ENCODE assay signal across 1 cellular context in the genomic region with DNA sequence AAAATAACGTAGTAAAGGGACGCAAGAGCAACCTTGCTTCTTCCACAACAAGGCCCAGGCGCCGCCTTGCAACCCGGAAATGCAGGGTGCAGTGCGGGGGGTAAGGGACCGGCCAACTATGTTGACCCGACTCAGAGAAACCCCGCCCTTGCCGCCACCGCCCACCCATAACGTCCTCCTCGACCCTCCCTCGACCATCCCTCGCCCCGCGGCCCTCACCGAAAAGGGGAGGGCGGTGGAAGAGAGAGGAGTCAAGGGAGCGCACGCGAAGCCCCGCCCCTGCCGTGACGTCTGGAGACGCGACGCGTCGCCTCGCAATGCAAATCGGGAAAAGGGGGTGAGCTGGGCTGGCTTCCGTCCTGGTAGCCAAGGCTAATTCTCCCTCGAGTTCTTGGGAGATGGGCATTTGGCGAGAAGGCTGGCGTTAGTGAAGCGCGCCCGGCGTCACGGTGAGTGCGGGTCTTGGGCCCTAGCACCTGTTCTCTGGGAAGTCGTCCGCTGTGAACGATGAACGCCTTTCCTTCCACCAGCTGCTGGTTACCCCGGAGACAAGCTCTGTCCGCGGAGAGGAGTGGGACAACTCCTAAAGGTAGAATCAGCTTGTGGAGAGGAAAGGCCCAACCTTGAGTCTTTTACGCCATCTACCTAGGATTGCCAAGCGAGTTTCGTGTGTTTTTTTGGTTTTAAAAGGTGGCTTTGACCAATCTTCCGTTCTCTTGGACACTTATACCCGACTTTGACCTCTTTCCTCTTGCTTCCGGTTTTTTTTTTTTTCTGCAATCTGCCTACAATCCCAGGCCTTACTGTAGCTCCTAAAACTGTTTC.
TF ChIP-seq lines count a peak whose summit lies in the region.

Gene USP8 (plus strand): TSS at position 340 of the 825 bp plus-strand sequence. CDS start 14,669 bp downstream, outside the sequence.

TF ChIP-seq in K562, 482 proteins besides CTCF, POLR2A, EP300 and RAD21 (continued from another document and continues in another):
- TF ChIP-seq ZNF143 (CRISPR knock-in tag; IDR thresholded peaks at IDR 0.05) (peak; percentile 83), PPARD (CRISPR knock-in tag; IDR thresholded peaks at IDR 0.05) (no peak), CGGBP1 (CRISPR knock-in tag; IDR thresholded peaks at IDR 0.05) (no peak), HDAC3 (IDR thresholded peaks at IDR 0.05; ENCODE audit: borderline replicate concordance, partially characterized antibody) (no peak), RHOXF2B (CRISPR knock-in tag; conservative IDR thresholded peaks at IDR 0.05) (no peak), NUFIP1 (IDR thresholded peaks at IDR 0.05; ENCODE audit: partially characterized antibody) (no peak), ZZZ3 (IDR thresholded peaks at IDR 0.05) (no peak), ZSCAN32 (CRISPR knock-in tag; IDR thresholded peaks at IDR 0.05) (no peak), TAF7 (tag; IDR thresholded peaks at IDR 0.05) (peak; percentile 26; the same call in 1 of the 2 replicates), SNRNP70 (optimal IDR thresholded peaks at IDR 0.05; ENCODE audit: low read depth, low read length) (no peak), NR3C1 (CRISPR knock-in tag; IDR thresholded peaks at IDR 0.05) (no peak), COPS2 (conservative IDR thresholded peaks at IDR 0.05) (no peak), MCM3 (IDR thresholded peaks at IDR 0.05) (no peak), RFX1 (IDR thresholded peaks at IDR 0.05) (peak; percentile 77), SUPT5H (IDR thresholded peaks at IDR 0.05) (peak; percentile 91), TCF7L2 (IDR thresholded peaks at IDR 0.05; ENCODE audit: low read depth, low read length) (no peak), SMARCA5 (IDR thresholded peaks at IDR 0.05) (no peak; the same call in 1 of the 2 replicates), ZNF644 (tag; IDR thresholded peaks at IDR 0.05; ENCODE audit: low read depth) (no peak), TAL1 (IDR thresholded peaks at IDR 0.05) (no peak), KDM1A (IDR thresholded peaks at IDR 0.05) (no peak; a peak in 2 of 4 replicates), ZNF780A (CRISPR knock-in tag; IDR thresholded peaks at IDR 0.05) (no peak), SAP30 (IDR thresholded peaks at IDR 0.05; ENCODE audit: borderline replicate concordance, insufficient read depth, low read depth, low read length, poor library complexity, severe bottlenecking) (peak; percentile 95), ATF7 (IDR thresholded peaks at IDR 0.05) (peak; percentile 78), NFE2L1 (tag; IDR thresholded peaks at IDR 0.05; ENCODE audit: borderline replicate concordance, low read depth) (no peak), BRCA1 (IDR thresholded peaks at IDR 0.05) (no peak), BRCA1 (CRISPR knock-in tag; IDR thresholded peaks at IDR 0.05) (no peak), TARDBP (IDR thresholded peaks at IDR 0.05) (no peak), ZC3H11A (IDR thresholded peaks at IDR 0.05; ENCODE audit: low read depth, low read length) (no peak), DMBX1 (CRISPR knock-in tag; IDR thresholded peaks at IDR 0.05; ENCODE audit: borderline replicate concordance) (no peak), ZFPM2 (CRISPR knock-in tag; IDR thresholded peaks at IDR 0.05) (no peak), ZNF561 (CRISPR knock-in tag; conservative IDR thresholded peaks at IDR 0.05) (no peak), GTF2A2 (tag; IDR thresholded peaks at IDR 0.05) (no peak), NELFE (IDR thresholded peaks at IDR 0.05; ENCODE audit: insufficient read depth, insufficient read length) (no peak), BRF2 (IDR thresholded peaks at IDR 0.05; ENCODE audit: borderline replicate concordance, insufficient read depth, insufficient read length) (no peak), FOXA1 (IDR thresholded peaks at IDR 0.05; ENCODE audit: borderline replicate concordance) (no peak), ZNF57 (CRISPR knock-in tag; IDR thresholded peaks at IDR 0.05) (no peak), ZNF175 (CRISPR knock-in tag; IDR thresholded peaks at IDR 0.05; ENCODE audit: low read depth) (no peak; the same call in 1 of the 2 replicates), ETV1 (tag; conservative IDR thresholded peaks at IDR 0.05; ENCODE audit: low read depth) (peak; percentile 54)
- TF ChIP-seq, protein P1, sequence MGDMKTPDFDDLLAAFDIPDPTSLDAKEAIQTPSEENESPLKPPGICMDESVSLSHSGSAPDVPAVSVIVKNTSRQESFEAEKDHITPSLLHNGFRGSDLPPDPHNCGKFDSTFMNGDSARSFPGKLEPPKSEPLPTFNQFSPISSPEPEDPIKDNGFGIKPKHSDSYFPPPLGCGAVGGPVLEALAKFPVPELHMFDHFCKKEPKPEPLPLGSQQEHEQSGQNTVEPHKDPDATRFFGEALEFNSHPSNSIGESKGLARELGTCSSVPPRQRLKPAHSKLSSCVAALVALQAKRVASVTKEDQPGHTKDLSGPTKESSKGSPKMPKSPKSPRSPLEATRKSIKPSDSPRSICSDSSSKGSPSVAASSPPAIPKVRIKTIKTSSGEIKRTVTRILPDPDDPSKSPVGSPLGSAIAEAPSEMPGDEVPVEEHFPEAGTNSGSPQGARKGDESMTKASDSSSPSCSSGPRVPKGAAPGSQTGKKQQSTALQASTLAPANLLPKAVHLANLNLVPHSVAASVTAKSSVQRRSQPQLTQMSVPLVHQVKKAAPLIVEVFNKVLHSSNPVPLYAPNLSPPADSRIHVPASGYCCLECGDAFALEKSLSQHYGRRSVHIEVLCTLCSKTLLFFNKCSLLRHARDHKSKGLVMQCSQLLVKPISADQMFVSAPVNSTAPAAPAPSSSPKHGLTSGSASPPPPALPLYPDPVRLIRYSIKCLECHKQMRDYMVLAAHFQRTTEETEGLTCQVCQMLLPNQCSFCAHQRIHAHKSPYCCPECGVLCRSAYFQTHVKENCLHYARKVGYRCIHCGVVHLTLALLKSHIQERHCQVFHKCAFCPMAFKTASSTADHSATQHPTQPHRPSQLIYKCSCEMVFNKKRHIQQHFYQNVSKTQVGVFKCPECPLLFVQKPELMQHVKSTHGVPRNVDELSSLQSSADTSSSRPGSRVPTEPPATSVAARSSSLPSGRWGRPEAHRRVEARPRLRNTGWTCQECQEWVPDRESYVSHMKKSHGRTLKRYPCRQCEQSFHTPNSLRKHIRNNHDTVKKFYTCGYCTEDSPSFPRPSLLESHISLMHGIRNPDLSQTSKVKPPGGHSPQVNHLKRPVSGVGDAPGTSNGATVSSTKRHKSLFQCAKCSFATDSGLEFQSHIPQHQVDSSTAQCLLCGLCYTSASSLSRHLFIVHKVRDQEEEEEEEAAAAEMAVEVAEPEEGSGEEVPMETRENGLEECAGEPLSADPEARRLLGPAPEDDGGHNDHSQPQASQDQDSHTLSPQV (IDR thresholded peaks at IDR 0.05): no peak; the same call in 1 of the 2 replicates
- TF ChIP-seq, protein P2, sequence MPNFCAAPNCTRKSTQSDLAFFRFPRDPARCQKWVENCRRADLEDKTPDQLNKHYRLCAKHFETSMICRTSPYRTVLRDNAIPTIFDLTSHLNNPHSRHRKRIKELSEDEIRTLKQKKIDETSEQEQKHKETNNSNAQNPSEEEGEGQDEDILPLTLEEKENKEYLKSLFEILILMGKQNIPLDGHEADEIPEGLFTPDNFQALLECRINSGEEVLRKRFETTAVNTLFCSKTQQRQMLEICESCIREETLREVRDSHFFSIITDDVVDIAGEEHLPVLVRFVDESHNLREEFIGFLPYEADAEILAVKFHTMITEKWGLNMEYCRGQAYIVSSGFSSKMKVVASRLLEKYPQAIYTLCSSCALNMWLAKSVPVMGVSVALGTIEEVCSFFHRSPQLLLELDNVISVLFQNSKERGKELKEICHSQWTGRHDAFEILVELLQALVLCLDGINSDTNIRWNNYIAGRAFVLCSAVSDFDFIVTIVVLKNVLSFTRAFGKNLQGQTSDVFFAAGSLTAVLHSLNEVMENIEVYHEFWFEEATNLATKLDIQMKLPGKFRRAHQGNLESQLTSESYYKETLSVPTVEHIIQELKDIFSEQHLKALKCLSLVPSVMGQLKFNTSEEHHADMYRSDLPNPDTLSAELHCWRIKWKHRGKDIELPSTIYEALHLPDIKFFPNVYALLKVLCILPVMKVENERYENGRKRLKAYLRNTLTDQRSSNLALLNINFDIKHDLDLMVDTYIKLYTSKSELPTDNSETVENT (CRISPR knock-in tag; IDR thresholded peaks at IDR 0.05): peak; percentile 61
- TF ChIP-seq, protein P3, sequence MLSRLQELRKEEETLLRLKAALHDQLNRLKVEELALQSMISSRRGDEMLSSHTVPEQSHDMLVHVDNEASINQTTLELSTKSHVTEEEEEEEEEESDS (CRISPR knock-in tag; IDR thresholded peaks at IDR 0.05): no peak
- TF ChIP-seq, protein P4, sequence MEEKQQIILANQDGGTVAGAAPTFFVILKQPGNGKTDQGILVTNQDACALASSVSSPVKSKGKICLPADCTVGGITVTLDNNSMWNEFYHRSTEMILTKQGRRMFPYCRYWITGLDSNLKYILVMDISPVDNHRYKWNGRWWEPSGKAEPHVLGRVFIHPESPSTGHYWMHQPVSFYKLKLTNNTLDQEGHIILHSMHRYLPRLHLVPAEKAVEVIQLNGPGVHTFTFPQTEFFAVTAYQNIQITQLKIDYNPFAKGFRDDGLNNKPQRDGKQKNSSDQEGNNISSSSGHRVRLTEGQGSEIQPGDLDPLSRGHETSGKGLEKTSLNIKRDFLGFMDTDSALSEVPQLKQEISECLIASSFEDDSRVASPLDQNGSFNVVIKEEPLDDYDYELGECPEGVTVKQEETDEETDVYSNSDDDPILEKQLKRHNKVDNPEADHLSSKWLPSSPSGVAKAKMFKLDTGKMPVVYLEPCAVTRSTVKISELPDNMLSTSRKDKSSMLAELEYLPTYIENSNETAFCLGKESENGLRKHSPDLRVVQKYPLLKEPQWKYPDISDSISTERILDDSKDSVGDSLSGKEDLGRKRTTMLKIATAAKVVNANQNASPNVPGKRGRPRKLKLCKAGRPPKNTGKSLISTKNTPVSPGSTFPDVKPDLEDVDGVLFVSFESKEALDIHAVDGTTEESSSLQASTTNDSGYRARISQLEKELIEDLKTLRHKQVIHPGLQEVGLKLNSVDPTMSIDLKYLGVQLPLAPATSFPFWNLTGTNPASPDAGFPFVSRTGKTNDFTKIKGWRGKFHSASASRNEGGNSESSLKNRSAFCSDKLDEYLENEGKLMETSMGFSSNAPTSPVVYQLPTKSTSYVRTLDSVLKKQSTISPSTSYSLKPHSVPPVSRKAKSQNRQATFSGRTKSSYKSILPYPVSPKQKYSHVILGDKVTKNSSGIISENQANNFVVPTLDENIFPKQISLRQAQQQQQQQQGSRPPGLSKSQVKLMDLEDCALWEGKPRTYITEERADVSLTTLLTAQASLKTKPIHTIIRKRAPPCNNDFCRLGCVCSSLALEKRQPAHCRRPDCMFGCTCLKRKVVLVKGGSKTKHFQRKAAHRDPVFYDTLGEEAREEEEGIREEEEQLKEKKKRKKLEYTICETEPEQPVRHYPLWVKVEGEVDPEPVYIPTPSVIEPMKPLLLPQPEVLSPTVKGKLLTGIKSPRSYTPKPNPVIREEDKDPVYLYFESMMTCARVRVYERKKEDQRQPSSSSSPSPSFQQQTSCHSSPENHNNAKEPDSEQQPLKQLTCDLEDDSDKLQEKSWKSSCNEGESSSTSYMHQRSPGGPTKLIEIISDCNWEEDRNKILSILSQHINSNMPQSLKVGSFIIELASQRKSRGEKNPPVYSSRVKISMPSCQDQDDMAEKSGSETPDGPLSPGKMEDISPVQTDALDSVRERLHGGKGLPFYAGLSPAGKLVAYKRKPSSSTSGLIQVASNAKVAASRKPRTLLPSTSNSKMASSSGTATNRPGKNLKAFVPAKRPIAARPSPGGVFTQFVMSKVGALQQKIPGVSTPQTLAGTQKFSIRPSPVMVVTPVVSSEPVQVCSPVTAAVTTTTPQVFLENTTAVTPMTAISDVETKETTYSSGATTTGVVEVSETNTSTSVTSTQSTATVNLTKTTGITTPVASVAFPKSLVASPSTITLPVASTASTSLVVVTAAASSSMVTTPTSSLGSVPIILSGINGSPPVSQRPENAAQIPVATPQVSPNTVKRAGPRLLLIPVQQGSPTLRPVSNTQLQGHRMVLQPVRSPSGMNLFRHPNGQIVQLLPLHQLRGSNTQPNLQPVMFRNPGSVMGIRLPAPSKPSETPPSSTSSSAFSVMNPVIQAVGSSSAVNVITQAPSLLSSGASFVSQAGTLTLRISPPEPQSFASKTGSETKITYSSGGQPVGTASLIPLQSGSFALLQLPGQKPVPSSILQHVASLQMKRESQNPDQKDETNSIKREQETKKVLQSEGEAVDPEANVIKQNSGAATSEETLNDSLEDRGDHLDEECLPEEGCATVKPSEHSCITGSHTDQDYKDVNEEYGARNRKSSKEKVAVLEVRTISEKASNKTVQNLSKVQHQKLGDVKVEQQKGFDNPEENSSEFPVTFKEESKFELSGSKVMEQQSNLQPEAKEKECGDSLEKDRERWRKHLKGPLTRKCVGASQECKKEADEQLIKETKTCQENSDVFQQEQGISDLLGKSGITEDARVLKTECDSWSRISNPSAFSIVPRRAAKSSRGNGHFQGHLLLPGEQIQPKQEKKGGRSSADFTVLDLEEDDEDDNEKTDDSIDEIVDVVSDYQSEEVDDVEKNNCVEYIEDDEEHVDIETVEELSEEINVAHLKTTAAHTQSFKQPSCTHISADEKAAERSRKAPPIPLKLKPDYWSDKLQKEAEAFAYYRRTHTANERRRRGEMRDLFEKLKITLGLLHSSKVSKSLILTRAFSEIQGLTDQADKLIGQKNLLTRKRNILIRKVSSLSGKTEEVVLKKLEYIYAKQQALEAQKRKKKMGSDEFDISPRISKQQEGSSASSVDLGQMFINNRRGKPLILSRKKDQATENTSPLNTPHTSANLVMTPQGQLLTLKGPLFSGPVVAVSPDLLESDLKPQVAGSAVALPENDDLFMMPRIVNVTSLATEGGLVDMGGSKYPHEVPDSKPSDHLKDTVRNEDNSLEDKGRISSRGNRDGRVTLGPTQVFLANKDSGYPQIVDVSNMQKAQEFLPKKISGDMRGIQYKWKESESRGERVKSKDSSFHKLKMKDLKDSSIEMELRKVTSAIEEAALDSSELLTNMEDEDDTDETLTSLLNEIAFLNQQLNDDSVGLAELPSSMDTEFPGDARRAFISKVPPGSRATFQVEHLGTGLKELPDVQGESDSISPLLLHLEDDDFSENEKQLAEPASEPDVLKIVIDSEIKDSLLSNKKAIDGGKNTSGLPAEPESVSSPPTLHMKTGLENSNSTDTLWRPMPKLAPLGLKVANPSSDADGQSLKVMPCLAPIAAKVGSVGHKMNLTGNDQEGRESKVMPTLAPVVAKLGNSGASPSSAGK (IDR thresholded peaks at IDR 0.05): no peak; the same call in 1 of the 2 replicates
- TF ChIP-seq, protein P5, sequence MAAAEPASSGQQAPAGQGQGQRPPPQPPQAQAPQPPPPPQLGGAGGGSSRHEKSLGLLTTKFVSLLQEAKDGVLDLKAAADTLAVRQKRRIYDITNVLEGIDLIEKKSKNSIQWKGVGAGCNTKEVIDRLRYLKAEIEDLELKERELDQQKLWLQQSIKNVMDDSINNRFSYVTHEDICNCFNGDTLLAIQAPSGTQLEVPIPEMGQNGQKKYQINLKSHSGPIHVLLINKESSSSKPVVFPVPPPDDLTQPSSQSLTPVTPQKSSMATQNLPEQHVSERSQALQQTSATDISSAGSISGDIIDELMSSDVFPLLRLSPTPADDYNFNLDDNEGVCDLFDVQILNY (CRISPR knock-in tag; IDR thresholded peaks at IDR 0.05): no peak
